Comparison of ENCODE assay signal across 1 cellular context in the genomic region with DNA sequence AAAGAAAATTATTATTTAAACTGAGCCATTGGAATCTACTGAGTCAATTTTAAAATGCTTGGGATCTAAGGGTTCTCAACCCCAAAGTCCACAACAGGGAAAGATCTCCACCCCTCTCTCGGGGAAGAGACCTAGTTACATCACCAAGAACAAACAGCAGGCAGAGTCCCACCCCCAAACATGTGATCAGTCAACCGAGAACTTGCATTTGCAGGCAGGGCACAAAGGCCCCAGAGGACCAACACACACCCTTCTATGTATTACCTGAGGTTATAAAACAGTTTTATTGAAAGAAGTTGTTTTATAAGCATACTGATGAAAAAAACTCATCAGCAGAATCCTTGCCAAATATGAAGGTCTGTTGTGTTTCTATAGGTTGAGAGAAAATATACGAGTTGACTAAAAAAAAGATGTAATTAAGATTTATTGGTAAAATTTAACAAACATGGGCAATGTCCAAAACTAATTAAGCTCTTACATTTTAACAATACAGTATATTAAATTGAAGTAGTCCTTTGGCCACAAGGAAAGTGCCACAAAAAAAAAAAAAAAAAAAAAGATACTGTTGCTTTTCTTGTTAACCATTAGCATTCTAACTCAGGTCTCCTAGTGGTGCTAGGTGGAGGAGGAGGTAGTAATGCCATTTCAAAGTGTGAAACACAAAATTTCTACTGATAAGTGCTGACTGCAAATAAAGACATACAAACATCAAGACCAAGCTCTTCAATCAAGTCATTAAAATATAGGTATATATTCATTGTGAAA.
A peak's percentile ranks its signal among the peaks of the same experiment; 100 is the strongest.
TF ChIP-seq lines count a peak whose summit lies in the region.

No MANE protein-coding gene starts in this region.

TF ChIP-seq in HepG2, 621 proteins besides CTCF, POLR2A, EP300 and RAD21 (continues in another document):
- TF ChIP-seq ZFAT (CRISPR knock-in tag; conservative IDR thresholded peaks at IDR 0.05) (no peak), AHDC1 (CRISPR knock-in tag; IDR thresholded peaks at IDR 0.05; ENCODE audit: borderline replicate concordance) (peak; percentile 81; the same call in 1 of the 2 replicates), SRSF4 (IDR thresholded peaks at IDR 0.05; ENCODE audit: low read depth, low read length, poor library complexity, severe bottlenecking) (no peak), AGO1 (IDR thresholded peaks at IDR 0.05; ENCODE audit: low read depth, low read length, poor library complexity, severe bottlenecking) (no peak), JDP2 (CRISPR knock-in tag; IDR thresholded peaks at IDR 0.05; ENCODE audit: borderline replicate concordance) (no peak), ZNF605 (CRISPR knock-in tag; IDR thresholded peaks at IDR 0.05) (no peak), ZFP36L1 (CRISPR knock-in tag; IDR thresholded peaks at IDR 0.05) (peak; percentile 81; the same call in 1 of the 2 replicates), ZKSCAN5 (CRISPR knock-in tag; IDR thresholded peaks at IDR 0.05) (no peak), ZBTB26 (CRISPR knock-in tag; IDR thresholded peaks at IDR 0.05; ENCODE audit: borderline replicate concordance) (peak; percentile 46; the same call in 1 of the 2 replicates), TBX2 (CRISPR knock-in tag; IDR thresholded peaks at IDR 0.05; ENCODE audit: borderline replicate concordance) (peak; percentile 72), NFYC (CRISPR knock-in tag; IDR thresholded peaks at IDR 0.05) (peak; percentile 25; the same call in 1 of the 2 replicates), FOSL2 (CRISPR knock-in tag; IDR thresholded peaks at IDR 0.05) (peak; percentile 69), TRAFD1 (CRISPR knock-in tag; IDR thresholded peaks at IDR 0.05; ENCODE audit: borderline replicate concordance) (no peak), TCF7 (IDR thresholded peaks at IDR 0.05; ENCODE audit: low read depth) (peak; percentile 77), HNF4G (IDR thresholded peaks at IDR 0.05; ENCODE audit: borderline replicate concordance, low read depth, low read length) (peak; percentile 67; the same call in 1 of the 2 replicates), HNF4G (CRISPR knock-in tag; IDR thresholded peaks at IDR 0.05; ENCODE audit: borderline replicate concordance, low read depth) (no peak), SMYD3 (CRISPR knock-in tag; IDR thresholded peaks at IDR 0.05) (no peak), THAP9 (CRISPR knock-in tag; IDR thresholded peaks at IDR 0.05; ENCODE audit: borderline replicate concordance) (no peak), ZNF414 (CRISPR knock-in tag; IDR thresholded peaks at IDR 0.05) (no peak)
- TF ChIP-seq, protein P1, sequence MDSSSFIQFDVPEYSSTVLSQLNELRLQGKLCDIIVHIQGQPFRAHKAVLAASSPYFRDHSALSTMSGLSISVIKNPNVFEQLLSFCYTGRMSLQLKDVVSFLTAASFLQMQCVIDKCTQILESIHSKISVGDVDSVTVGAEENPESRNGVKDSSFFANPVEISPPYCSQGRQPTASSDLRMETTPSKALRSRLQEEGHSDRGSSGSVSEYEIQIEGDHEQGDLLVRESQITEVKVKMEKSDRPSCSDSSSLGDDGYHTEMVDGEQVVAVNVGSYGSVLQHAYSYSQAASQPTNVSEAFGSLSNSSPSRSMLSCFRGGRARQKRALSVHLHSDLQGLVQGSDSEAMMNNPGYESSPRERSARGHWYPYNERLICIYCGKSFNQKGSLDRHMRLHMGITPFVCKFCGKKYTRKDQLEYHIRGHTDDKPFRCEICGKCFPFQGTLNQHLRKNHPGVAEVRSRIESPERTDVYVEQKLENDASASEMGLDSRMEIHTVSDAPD (CRISPR knock-in tag; IDR thresholded peaks at IDR 0.05): no peak; the same call in 1 of the 2 replicates
- TF ChIP-seq, protein P2, sequence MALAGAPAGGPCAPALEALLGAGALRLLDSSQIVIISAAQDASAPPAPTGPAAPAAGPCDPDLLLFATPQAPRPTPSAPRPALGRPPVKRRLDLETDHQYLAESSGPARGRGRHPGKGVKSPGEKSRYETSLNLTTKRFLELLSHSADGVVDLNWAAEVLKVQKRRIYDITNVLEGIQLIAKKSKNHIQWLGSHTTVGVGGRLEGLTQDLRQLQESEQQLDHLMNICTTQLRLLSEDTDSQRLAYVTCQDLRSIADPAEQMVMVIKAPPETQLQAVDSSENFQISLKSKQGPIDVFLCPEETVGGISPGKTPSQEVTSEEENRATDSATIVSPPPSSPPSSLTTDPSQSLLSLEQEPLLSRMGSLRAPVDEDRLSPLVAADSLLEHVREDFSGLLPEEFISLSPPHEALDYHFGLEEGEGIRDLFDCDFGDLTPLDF (CRISPR knock-in tag; IDR thresholded peaks at IDR 0.05): no peak
- TF ChIP-seq, protein P3, sequence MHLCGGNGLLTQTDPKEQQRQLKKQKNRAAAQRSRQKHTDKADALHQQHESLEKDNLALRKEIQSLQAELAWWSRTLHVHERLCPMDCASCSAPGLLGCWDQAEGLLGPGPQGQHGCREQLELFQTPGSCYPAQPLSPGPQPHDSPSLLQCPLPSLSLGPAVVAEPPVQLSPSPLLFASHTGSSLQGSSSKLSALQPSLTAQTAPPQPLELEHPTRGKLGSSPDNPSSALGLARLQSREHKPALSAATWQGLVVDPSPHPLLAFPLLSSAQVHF (CRISPR knock-in tag; IDR thresholded peaks at IDR 0.05): no peak
- TF ChIP-seq, protein P4, sequence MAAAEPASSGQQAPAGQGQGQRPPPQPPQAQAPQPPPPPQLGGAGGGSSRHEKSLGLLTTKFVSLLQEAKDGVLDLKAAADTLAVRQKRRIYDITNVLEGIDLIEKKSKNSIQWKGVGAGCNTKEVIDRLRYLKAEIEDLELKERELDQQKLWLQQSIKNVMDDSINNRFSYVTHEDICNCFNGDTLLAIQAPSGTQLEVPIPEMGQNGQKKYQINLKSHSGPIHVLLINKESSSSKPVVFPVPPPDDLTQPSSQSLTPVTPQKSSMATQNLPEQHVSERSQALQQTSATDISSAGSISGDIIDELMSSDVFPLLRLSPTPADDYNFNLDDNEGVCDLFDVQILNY (CRISPR knock-in tag; conservative IDR thresholded peaks at IDR 0.05): no peak
- TF ChIP-seq, protein P5, sequence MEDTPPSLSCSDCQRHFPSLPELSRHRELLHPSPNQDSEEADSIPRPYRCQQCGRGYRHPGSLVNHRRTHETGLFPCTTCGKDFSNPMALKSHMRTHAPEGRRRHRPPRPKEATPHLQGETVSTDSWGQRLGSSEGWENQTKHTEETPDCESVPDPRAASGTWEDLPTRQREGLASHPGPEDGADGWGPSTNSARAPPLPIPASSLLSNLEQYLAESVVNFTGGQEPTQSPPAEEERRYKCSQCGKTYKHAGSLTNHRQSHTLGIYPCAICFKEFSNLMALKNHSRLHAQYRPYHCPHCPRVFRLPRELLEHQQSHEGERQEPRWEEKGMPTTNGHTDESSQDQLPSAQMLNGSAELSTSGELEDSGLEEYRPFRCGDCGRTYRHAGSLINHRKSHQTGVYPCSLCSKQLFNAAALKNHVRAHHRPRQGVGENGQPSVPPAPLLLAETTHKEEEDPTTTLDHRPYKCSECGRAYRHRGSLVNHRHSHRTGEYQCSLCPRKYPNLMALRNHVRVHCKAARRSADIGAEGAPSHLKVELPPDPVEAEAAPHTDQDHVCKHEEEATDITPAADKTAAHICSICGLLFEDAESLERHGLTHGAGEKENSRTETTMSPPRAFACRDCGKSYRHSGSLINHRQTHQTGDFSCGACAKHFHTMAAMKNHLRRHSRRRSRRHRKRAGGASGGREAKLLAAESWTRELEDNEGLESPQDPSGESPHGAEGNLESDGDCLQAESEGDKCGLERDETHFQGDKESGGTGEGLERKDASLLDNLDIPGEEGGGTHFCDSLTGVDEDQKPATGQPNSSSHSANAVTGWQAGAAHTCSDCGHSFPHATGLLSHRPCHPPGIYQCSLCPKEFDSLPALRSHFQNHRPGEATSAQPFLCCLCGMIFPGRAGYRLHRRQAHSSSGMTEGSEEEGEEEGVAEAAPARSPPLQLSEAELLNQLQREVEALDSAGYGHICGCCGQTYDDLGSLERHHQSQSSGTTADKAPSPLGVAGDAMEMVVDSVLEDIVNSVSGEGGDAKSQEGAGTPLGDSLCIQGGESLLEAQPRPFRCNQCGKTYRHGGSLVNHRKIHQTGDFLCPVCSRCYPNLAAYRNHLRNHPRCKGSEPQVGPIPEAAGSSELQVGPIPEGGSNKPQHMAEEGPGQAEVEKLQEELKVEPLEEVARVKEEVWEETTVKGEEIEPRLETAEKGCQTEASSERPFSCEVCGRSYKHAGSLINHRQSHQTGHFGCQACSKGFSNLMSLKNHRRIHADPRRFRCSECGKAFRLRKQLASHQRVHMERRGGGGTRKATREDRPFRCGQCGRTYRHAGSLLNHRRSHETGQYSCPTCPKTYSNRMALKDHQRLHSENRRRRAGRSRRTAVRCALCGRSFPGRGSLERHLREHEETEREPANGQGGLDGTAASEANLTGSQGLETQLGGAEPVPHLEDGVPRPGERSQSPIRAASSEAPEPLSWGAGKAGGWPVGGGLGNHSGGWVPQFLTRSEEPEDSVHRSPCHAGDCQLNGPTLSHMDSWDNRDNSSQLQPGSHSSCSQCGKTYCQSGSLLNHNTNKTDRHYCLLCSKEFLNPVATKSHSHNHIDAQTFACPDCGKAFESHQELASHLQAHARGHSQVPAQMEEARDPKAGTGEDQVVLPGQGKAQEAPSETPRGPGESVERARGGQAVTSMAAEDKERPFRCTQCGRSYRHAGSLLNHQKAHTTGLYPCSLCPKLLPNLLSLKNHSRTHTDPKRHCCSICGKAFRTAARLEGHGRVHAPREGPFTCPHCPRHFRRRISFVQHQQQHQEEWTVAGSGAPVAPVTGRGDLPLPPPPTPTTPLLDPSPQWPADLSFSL (CRISPR knock-in tag; IDR thresholded peaks at IDR 0.05): no peak
